In the genomic region with DNA sequence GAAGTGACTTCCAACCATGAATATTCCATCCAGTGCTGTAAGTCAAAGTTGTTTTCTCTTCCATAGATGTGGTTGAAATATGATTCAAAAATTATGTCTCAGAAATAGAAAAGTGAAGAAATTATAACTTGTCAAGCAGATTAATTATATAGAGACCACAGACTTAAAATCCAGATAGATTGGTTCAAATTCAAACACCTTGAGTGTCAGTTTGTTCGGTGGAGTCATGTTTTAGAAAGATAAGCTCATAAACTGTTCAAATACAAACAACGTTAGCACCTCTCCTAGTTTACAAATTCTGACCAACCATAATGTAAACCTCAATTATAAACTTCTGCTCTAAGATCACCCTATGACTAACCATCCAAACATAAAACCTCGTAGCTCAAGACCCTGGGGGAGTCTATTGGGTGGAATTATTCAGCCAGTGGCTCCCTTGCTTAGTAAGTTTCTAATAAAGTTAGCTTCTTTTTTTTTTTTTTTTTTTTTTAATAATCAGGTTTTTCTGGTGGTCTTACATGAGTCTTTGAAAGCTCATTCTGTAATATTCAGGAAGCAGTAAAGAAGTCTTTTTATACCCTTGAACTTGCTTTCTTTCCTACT, we compare ENCODE assay signal across 1 cellular context.
TF ChIP-seq lines count a peak whose summit lies in the region.

No MANE protein-coding gene starts in this region.

TF ChIP-seq in IMR-90, 13 proteins besides CTCF, POLR2A, EP300 and RAD21:
- TF ChIP-seq CEBPB (IDR thresholded peaks at IDR 0.05; ENCODE audit: low read depth, low read length) (no peak), FOS (IDR thresholded peaks at IDR 0.05; ENCODE audit: low read depth, low read length) (0 out of 2 replicates have a peak, but pooled peaks have one; percentile 18), BHLHE40 (IDR thresholded peaks at IDR 0.05; ENCODE audit: low read depth, low read length) (0 out of 2 replicates have a peak, but pooled peaks have one; percentile 33)
